Comparison of ENCODE assay signal across 1 cellular context in the genomic region with DNA sequence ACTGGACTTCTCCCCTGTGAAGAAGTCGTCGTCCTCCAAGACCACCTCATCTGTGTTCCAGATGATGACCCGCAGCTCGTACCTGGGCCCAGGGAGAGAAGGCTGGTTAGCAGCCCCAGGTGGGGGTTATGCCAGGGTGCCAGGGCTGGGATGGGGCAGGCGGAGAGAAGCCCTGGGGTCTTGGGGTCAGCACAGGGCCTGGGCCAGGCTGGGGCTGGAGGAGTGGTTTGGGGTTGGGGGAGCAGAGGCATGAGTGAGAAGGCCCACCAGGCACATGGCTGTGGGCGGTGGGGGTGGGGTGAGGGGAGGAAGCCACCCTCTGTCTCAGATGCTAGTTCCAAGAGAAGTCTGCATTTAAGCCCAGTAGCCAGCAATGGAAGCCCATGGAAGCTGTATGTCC.
TF ChIP-seq lines count a peak whose summit lies in the region.

No MANE protein-coding gene starts in this region.

TF ChIP-seq in GM23338, 12 proteins besides CTCF, POLR2A, EP300 and RAD21 (continued from another document):
- TF ChIP-seq ZNF462 (CRISPR knock-in tag; IDR thresholded peaks at IDR 0.05), result no peak
TF ChIP-seq in GM23338: peak in this region for 0.
